9 cellular contexts compared by ENCODE assay signal in the genomic region with DNA sequence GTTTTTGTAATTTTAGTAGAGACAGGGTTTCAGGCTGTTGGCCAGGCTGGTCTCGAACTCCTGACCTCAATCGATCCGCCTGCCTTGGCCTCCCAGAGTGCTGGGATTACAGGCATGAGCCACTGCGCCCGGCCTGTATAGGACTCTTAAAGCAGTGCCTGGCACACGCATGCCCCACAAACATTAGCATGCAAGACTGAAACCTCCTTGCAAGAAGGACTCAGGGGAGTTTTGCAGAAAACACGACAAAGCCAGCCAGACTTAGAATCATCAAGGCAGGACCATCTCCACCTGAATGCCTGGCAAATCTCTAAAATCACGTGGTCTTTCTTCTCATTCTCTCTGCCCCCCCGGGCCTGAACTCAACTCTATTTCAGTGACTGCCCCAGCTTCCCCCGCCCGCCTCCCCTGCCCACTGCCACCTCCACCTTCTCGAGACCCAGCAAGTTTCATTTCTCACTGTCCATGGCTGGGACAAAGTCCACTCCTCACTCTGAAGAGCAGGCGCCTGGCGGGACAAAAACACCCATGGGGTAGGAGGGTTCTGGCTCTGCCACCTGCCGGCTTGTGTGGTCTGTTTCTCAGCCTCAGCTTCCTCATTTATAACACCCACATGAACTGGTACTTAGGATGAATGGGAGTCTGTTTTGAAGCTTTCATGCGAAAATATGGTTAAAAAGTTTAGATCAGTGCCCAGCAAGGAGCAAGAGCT. TPM values are rescaled to one million over a fixed set of nuclear protein-coding genes. Genes with fewer than 3 reads are reported as not detected.
DNase-seq lines count a peak whose midpoint lies in the region; ATAC-seq and TF ChIP-seq lines count a peak whose summit lies in the region.
"Had no signal": no experiment of that assay in that cellular context is flagged by ENCODE, and none has a peak within 500 bp of the region (broad histone marks: within the 10 kb centered on the region; RNA-seq: fewer than 3 reads in every experiment).

No MANE protein-coding gene starts in this region.

- peak overlapping the region; percentile 64 for H3K27ac Mint-ChIP-seq in activated CD8-positive, alpha-beta memory T cell treated with anti-CD3 and anti-CD28 coated beads, Interleukin-2, amount 10 ng/mL, durations not matched to agents 7 days and 5 days

- H3K9me3 Mint-ChIP-seq in activated CD8-positive, alpha-beta memory T cell treated with anti-CD3 and anti-CD28 coated beads, Interleukin-2, amount 10 ng/mL, durations not matched to agents 7 days and 5 days (ENCODE audit: low read depth) = no peaks in the 10 kb centered on the region

- peak overlapping the region; percentile 70 for H3K4me2 ChIP-seq in SU-DHL-6 (ENCODE audit: low read depth, low read length, poor library complexity, severe bottlenecking)
- H3K4me2 ChIP-seq in hepatocyte = peak overlapping the region; percentile 75

- H3K9ac ChIP-seq in SU-DHL-6 (ENCODE audit: low read length) = peak overlapping the region; percentile 39; the same call in 1 of the 2 replicates

- no peaks in the 10 kb centered on the region for H3K27me3 ChIP-seq in SU-DHL-6 (ENCODE audit: low read length)
- H3K27me3 ChIP-seq in hepatocyte = no peaks in the 10 kb centered on the region
- no peaks in the 10 kb centered on the region for H3K27me3 ChIP-seq in thoracic aorta (replicated peaks; ENCODE audit: insufficient read depth)
- H3K27me3 ChIP-seq: heart right ventricle had no signal

- peaks cover 23% of the 10 kb centered on the region for H3F3A ChIP-seq in SU-DHL-6 (ENCODE audit: insufficient read depth)

- DNase-seq in activated CD8-positive, alpha-beta memory T cell treated with anti-CD3 and anti-CD28 coated beads, Interleukin-2, amount 10 ng/mL, durations not matched to agents 7 days and 5 days = no peak
- no peak for DNase-seq in activated CD8-positive, alpha-beta memory T cell treated with anti-CD3 and anti-CD28 coated beads, Interleukin-2, amount 50 U/mL, for 48 hours
- DNase-seq in hepatocyte (ENCODE audit: low spot score) (peak; percentile 69), thoracic aorta (ENCODE audit: low spot score) (no peak), kidney glomerular epithelial cell (lab: John Stamatoyannopoulos, UW) (no peak), NCI-H2029 treated with DMSO at 0.1 percent for 48 hours (lab: John Stamatoyannopoulos, UW) (no peak)
- DNase-seq: heart right ventricle had no signal

- H2AFZ ChIP-seq in SU-DHL-6 (ENCODE audit: low read depth, low read length, severe bottlenecking) = peak overlapping the region; percentile 32
- no peak overlapping the region for H2AFZ ChIP-seq in hepatocyte

- H3K36me3 ChIP-seq in SU-DHL-6 (ENCODE audit: low read length) (no peaks in the 10 kb centered on the region), hepatocyte (replicated peaks; ENCODE audit: insufficient read depth, low read depth) (no peaks in the 10 kb centered on the region), thoracic aorta (no peaks in the 10 kb centered on the region)

- 73% methylated on average over 13 of the region's 16 CpGs for WGBS in hepatocyte (ENCODE audit: low lambda C conversion rate, missing lambda C conversion rate)

- H3K79me2 ChIP-seq in SU-DHL-6 (ENCODE audit: insufficient read depth, low read length) (peaks cover 52% of the 10 kb centered on the region), hepatocyte (peaks cover 59% of the 10 kb centered on the region)

- H3K9me3 ChIP-seq in SU-DHL-6 (ENCODE audit: insufficient read depth, low read length) = no peaks in the 10 kb centered on the region
- H3K9me3 ChIP-seq in hepatocyte (ENCODE audit: low read depth) = no peaks in the 10 kb centered on the region
- no peaks in the 10 kb centered on the region for H3K9me3 ChIP-seq in thoracic aorta
- H3K9me3 ChIP-seq: heart right ventricle had no signal

- peaks cover 9% of the 10 kb centered on the region for H3K36me3 Mint-ChIP-seq in activated CD8-positive, alpha-beta memory T cell treated with anti-CD3 and anti-CD28 coated beads, Interleukin-2, amount 10 ng/mL, durations not matched to agents 7 days and 5 days

- no peaks in the 10 kb centered on the region for H3K27me3 Mint-ChIP-seq in activated CD8-positive, alpha-beta memory T cell treated with anti-CD3 and anti-CD28 coated beads, Interleukin-2, amount 10 ng/mL, durations not matched to agents 7 days and 5 days

- no peaks in the 10 kb centered on the region for H3K9me2 ChIP-seq in SU-DHL-6 (replicated peaks; ENCODE audit: insufficient read depth, low read length)
- H3K9me2 ChIP-seq in hepatocyte (replicated peaks; ENCODE audit: insufficient read depth) = no peaks in the 10 kb centered on the region

- ATAC-seq in activated CD8-positive, alpha-beta memory T cell treated with anti-CD3 and anti-CD28 coated beads, Interleukin-2, amount 10 ng/mL, durations not matched to agents 7 days and 5 days = no peak
- ATAC-seq in thoracic aorta (ENCODE audit: insufficient number of reproducible peaks, low FRiP score, low read depth) = no peak
- no peak for ATAC-seq in HG03520 (IDR thresholded peaks at IDR 0.05; ENCODE audit: unreplicated experiment)
- ATAC-seq: heart right ventricle had no signal

- peak overlapping the region; percentile 54 for H3K4me3 Mint-ChIP-seq in activated CD8-positive, alpha-beta memory T cell treated with anti-CD3 and anti-CD28 coated beads, Interleukin-2, amount 10 ng/mL, durations not matched to agents 7 days and 5 days

- H3K4me3 ChIP-seq in SU-DHL-6 (ENCODE audit: insufficient read depth, low read length, poor library complexity, severe bottlenecking) = peak overlapping the region; percentile 45
- H3K4me3 ChIP-seq in hepatocyte = no peak overlapping the region
- H3K4me3 ChIP-seq in thoracic aorta = peak overlapping the region; percentile 7

- CTCF ChIA-PET in activated CD8-positive, alpha-beta memory T cell treated with anti-CD3 and anti-CD28 coated beads, Interleukin-2, amount 10 ng/mL, durations not matched to agents 7 days and 5 days (lab: Charles Lee) = interaction anchor here (1.5 to 3.7 kb wide), 2 partner anchors 20 to 22 kb away, joined by 6 to 38 read pairs; no protein-coding TSS in a partner anchor

- no peaks in the 10 kb centered on the region for H4K20me1 ChIP-seq in SU-DHL-6 (ENCODE audit: low read depth, low read length)
- H4K20me1 ChIP-seq in hepatocyte (ENCODE audit: insufficient read depth, poor library complexity, severe bottlenecking) = no peaks in the 10 kb centered on the region

- TF ChIP-seq CTCF in SU-DHL-6 (IDR thresholded peaks at IDR 0.05; ENCODE audit: insufficient read depth, low read length, poor library complexity, severe bottlenecking) (peak; percentile 30), hepatocyte (IDR thresholded peaks at IDR 0.05; ENCODE audit: poor library complexity) (peak; percentile 21), thoracic aorta (IDR thresholded peaks at IDR 0.05) (no peak)

- peaks cover 30% of the 10 kb centered on the region for H3K4me1 Mint-ChIP-seq in activated CD8-positive, alpha-beta memory T cell treated with anti-CD3 and anti-CD28 coated beads, Interleukin-2, amount 10 ng/mL, durations not matched to agents 7 days and 5 days

- H3K4me1 ChIP-seq in hepatocyte (ENCODE audit: insufficient read depth) = peaks cover 12% of the 10 kb centered on the region
- H3K4me1 ChIP-seq in thoracic aorta (ENCODE audit: control insufficient read depth in 1 of 2, low read depth in 2 of 2) = peaks cover 16 to 18% of the 10 kb centered on the region in 2 donors

- H3K27ac ChIP-seq in SU-DHL-6 (ENCODE audit: low read depth, low read length) (peak overlapping the region; percentile 76), hepatocyte (peak overlapping the region; percentile 78), thoracic aorta (no peak overlapping the region)

RNA-seq across cellular contexts. Expression of a gene that starts 2.4 kb away (rescaled TPM):
- total RNA-seq in activated CD8-positive, alpha-beta memory T cell treated with anti-CD3 and anti-CD28 coated beads, Interleukin-2, amount 10 ng/mL, durations not matched to agents 7 days and 5 days = 10 to 100 TPM; 19.5 to 22.4 TPM
- total RNA-seq in hepatocyte (3.7 and 5.0 TPM in 2 replicates), thoracic aorta (10 to 100 TPM; 10.0 to 14.0 TPM)
- 20.5 and 21.3 TPM in 2 replicates for polyA plus RNA-seq in hepatocyte

RNA-seq across cellular contexts. Expression of a gene that starts 37.6 kb away (rescaled TPM):
- total RNA-seq in activated CD8-positive, alpha-beta memory T cell treated with anti-CD3 and anti-CD28 coated beads, Interleukin-2, amount 10 ng/mL, durations not matched to agents 7 days and 5 days = 10 to 100 TPM; 11.5 to 16.8 TPM
- total RNA-seq in hepatocyte = 8.3 and 9.2 TPM in 2 replicates
- polyA plus RNA-seq in hepatocyte = 1.2 and 1.3 TPM in 2 replicates
- 10 to 100 TPM; 15.7 to 17.1 TPM for total RNA-seq in thoracic aorta

RNA-seq across cellular contexts. Expression of a gene that starts 38.3 kb away (rescaled TPM):
- total RNA-seq in activated CD8-positive, alpha-beta memory T cell treated with anti-CD3 and anti-CD28 coated beads, Interleukin-2, amount 10 ng/mL, durations not matched to agents 7 days and 5 days = 10 to 100 TPM; 29.0 to 32.4 TPM
- total RNA-seq in hepatocyte (97.8 and 108 TPM in 2 replicates), thoracic aorta (10 to 100 TPM; 41.7 to 51.6 TPM)
- polyA plus RNA-seq in hepatocyte = 118 and 121 TPM in 2 replicates

Comparison
In these comparisons a context has a peak if more than half of its experiments do, and no peak if none do; other contexts are left out.
1. H3K27ac ChIP-seq: peak in SU-DHL-6 (single experiment) and hepatocyte (single experiment); none in thoracic aorta (0 of 2).